In the genomic region with DNA sequence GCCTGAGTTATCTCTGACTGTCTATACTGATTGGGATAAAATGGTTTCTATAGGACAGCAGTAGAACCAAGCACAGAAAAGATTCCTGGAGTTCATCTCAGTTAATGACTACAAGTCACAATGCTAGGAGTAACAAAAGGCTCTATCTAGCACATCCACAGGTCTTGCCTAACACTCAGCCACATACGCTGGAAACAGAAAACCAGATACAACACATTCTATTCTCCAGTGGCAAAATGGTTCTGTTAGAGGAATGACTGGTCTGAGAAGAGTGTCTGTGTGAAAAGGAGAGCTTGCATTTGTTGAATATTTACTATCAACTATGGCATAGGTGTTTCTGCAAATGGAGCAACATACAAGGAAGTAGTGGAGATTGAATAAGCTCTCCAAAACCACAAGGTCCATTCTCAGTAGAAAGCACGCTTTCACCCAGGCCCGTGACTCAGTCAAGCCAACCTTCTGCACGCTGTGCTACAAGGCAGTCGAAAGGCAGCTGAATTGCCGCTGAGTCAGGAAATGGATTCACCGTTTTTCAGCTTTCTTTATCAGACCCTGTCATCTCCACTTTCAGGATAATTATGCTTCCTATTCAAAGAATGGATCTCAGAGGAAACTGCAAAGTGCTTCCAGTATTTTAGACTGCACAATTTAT, we compare ENCODE assay signal across 12 cellular contexts.
A peak's percentile ranks its signal among the peaks of the same experiment; 100 is the strongest.
DNase-seq lines count a peak whose midpoint lies in the region; ATAC-seq and TF ChIP-seq lines count a peak whose summit lies in the region.
"Had no signal": no experiment of that assay in that cellular context is flagged by ENCODE, and none has a peak within 500 bp of the region (broad histone marks: within the 10 kb centered on the region; RNA-seq: fewer than 3 reads in every experiment).

No MANE protein-coding gene starts in this region.

- peaks cover 15% of the 10 kb centered on the region for H3K4me1 ChIP-seq in neuron (ENCODE audit: insufficient read depth, low read length)
- H3K4me1 ChIP-seq in heart left ventricle: no peaks in the 10 kb centered on the region
- H3K4me1 ChIP-seq: transverse colon had no signal

- H3K36me3 ChIP-seq in neuron (ENCODE audit: insufficient read depth, low read length): no peaks in the 10 kb centered on the region
- H3K36me3 ChIP-seq in heart left ventricle: no peaks in the 10 kb centered on the region
- H3K36me3 ChIP-seq: transverse colon had no signal

- H3K4me3 ChIP-seq in neuron (ENCODE audit: low read length) (no peak overlapping the region), heart left ventricle (peak overlapping the region in 1 of 12 donors; percentile 2)
- H3K4me3 ChIP-seq: transverse colon had no signal

- ATAC-seq in heart left ventricle: no peak
- no peak for ATAC-seq in GM19455 (IDR thresholded peaks at IDR 0.05; ENCODE audit: unreplicated experiment)
- ATAC-seq: Right ventricle myocardium inferior had no signal

- no peak for TF ChIP-seq POLR2A in heart left ventricle (IDR thresholded peaks at IDR 0.05)

- H3K9me3 ChIP-seq in neuron (ENCODE audit: low read length) (no peaks in the 10 kb centered on the region), heart left ventricle (peaks cover 0 to 4% (median 0%) of the 10 kb centered on the region in 12 donors)
- H3K9me3 ChIP-seq: transverse colon had no signal

- no peak overlapping the region for H3K27ac ChIP-seq in heart left ventricle
- H3K27ac ChIP-seq: 22Rv1, transverse colon had no signal

- H3K27me3 ChIP-seq in neuron (ENCODE audit: insufficient read depth, low read length) (no peaks in the 10 kb centered on the region), heart left ventricle (no peaks in the 10 kb centered on the region)
- H3K27me3 ChIP-seq: transverse colon had no signal

- peak; percentile 10 for DNase-seq in DMS 273 (lab: John Stamatoyannopoulos, UW; ENCODE audit: unreplicated experiment)
- no peak for DNase-seq in DMS 273 treated with DMSO at 0.1 percent for 48 hours (lab: John Stamatoyannopoulos, UW)
- DNase-seq in NCI-H1930 (lab: John Stamatoyannopoulos, UW): peak; percentile 27 to 35
- DNase-seq in astrocyte of the hippocampus (ENCODE audit: low read depth, low spot score): peak; percentile 89
- no peak for DNase-seq in T-helper 9 cell
- DNase-seq in heart left ventricle: no peak
- DNase-seq: hippocampal formation, transverse colon had no signal

- H2AFZ ChIP-seq in neuron (ENCODE audit: low read depth, low read length): peak overlapping the region; percentile 20

- WGBS in heart left ventricle, 4 donors: 57 to 71% (median 64%) methylated on average over 7 of the region's 7 CpGs

- intact Hi-C loops in heart left ventricle (cut with DNase I): no loop called here

- TF ChIP-seq CTCF in heart left ventricle (IDR thresholded peaks at IDR 0.05): no peak

Comparison
In these comparisons a context has a peak if more than half of its experiments do, and no peak if none do; other contexts are left out.
1. DNase-seq: peak in DMS 273 (single experiment), NCI-H1930 (2 of 2) and astrocyte of the hippocampus (single experiment); none in DMS 273 treated with DMSO at 0.1 percent for 48 hours (single experiment), T-helper 9 cell (single experiment) and heart left ventricle (0 of 5).